Comparison of ENCODE assay signal across 1 cellular context in genomic region chr12:26572131-26572530, GRCh38.
TF ChIP-seq lines count a peak whose summit lies in the region.

No MANE protein-coding gene starts in this region.

TF ChIP-seq in HEK293, 187 proteins besides CTCF, POLR2A, EP300 and RAD21 (continued from another document):
- TF ChIP-seq PRDM2 (tag by site-specific recombination; IDR thresholded peaks at IDR 0.05; ENCODE audit: borderline replicate concordance) (no peak), SCRT2 (tag by site-specific recombination; IDR thresholded peaks at IDR 0.05) (no peak), ZNF792 (tag by site-specific recombination; IDR thresholded peaks at IDR 0.05) (no peak), ZNF660 (tag by site-specific recombination; IDR thresholded peaks at IDR 0.05) (0 out of 2 replicates have a peak, but pooled peaks have one; percentile 19), GLIS1 (tag by site-specific recombination; IDR thresholded peaks at IDR 0.05) (peak; percentile 65), ZNF580 (tag by site-specific recombination; IDR thresholded peaks at IDR 0.05) (no peak), ZNF214 (tag by site-specific recombination; IDR thresholded peaks at IDR 0.05; ENCODE audit: borderline replicate concordance) (no peak), ZNF169 (tag by site-specific recombination; IDR thresholded peaks at IDR 0.05) (no peak), ZNF561 (tag by site-specific recombination; IDR thresholded peaks at IDR 0.05; ENCODE audit: borderline replicate concordance) (no peak), ZFP69B (tag by site-specific recombination; IDR thresholded peaks at IDR 0.05) (0 out of 2 replicates have a peak, but pooled peaks have one; percentile 30), ATF2 (tag by site-specific recombination; IDR thresholded peaks at IDR 0.05; ENCODE audit: low read depth) (no peak), ZNF433 (tag by site-specific recombination; IDR thresholded peaks at IDR 0.05; ENCODE audit: low read depth) (no peak)
